11 cellular contexts compared by ENCODE assay signal in the genomic region with DNA sequence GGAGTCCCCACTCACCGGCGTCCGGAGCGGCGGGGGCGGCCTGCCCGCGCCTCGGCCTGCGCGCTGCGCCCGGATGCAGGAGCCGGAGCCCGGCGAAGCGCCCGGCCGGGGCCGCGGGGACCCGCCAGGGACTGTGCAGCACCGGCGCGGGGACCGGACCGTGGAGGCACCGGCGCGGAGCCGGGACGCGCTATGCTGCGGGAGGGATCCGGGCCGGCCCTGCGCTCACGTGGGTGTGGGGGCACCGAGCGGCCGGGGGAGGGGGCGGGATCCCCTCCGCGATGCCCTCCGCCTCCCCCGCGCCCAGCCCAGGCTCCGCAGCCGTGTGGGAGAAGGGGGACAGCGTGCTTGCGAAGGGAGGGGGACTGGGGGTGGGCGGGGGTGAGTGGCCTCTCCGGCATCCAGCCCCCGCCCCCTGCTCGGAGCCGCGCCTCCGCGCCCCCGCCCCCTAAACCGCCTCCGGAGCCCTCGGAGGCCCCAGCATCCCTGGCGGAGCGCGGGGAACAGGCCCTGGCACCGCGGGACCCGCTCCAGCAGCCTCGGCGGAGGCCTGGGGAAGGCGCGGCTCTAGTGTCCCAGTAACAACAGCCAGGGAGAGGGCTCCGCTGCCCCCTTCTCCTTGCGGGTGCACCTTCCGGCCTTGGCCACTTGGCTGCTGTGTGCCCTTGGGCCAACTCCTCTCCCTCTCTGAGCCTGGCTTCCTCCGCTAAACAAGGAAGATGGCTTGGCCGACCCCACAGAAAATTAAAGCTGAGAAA. TPM values are rescaled to one million over a fixed set of nuclear protein-coding genes. Genes with fewer than 3 reads are reported as not detected.
DNase-seq lines count a peak whose midpoint lies in the region; ATAC-seq and TF ChIP-seq lines count a peak whose summit lies in the region.
"Had no signal": no experiment of that assay in that cellular context is flagged by ENCODE, and none has a peak within 500 bp of the region (broad histone marks: within the 10 kb centered on the region; RNA-seq: fewer than 3 reads in every experiment).

A gene (minus strand): TSS at position 367 of the 758 bp plus-strand sequence. CDS start 6,954 bp downstream, outside the sequence.

- DNase-seq in breast epithelium (ENCODE audit: low spot score in 2 of 2) (no peak), MCF 10A (ENCODE audit: unreplicated experiment) (no peak), mammary epithelial cell (peak; percentile 21), type B pancreatic cell (ENCODE audit: extremely low spot score, unreplicated experiment) (peak; percentile 73), HUDEP-2 (lab: John Stamatoyannopoulos, UW; ENCODE audit: unreplicated experiment in 76 of 76) (no peak), NCI-H1092 (lab: John Stamatoyannopoulos, UW) (no peak)
- DNase-seq: NCI-H146 had no signal

- H3K4me3 ChIP-seq in breast epithelium (peak within 1 kb of the TSS in 2 of 3 donors; percentile 47 to 60), mammary epithelial cell (replicated peaks in 1 of 3; ENCODE audit: insufficient read depth in 1 of 3, low read depth in 2 of 3, low read length in 3 of 3) (peak within 1 kb of the TSS; percentile 57 to 80 (median 71)), mesodermal cell (ENCODE audit: extremely low read depth, insufficient read depth, low read length, poor library complexity, severe bottlenecking) (peak within 1 kb of the TSS; percentile 2)
- H3K4me3 ChIP-seq: thoracic aorta had no signal

- H4K20me1 ChIP-seq in mammary epithelial cell (ENCODE audit: insufficient read depth, low read length): no peaks in the 10 kb centered on the region

- CTCF ChIA-PET in MCF 10A (lab: Yijun Ruan, JAX): no interaction called here
- CTCF ChIA-PET in mammary epithelial cell (lab: Charles Lee; ENCODE audit: low non-redundant PET): no interaction called here

- in situ Hi-C loops in mammary epithelial cell (cut with MboI; ENCODE audit: low sequenced_read_pairs in 2 of 2): no loop called here

- H2AFZ ChIP-seq in mammary epithelial cell (ENCODE audit: low read depth, low read length): peak within 1 kb of the TSS; percentile 94

- H3K36me3 Mint-ChIP-seq in MCF 10A (ENCODE audit: insufficient read depth, unreplicated experiment) (no peaks in the 10 kb centered on the region), type B pancreatic cell (no peaks in the 10 kb centered on the region)

- 0% methylated on average over 1 of the region's 78 CpGs for WGBS in mammary epithelial cell (ENCODE audit: low coverage, missing lambda C conversion rate)
- 6 to 7% methylated on average over 36 to 37 of the region's 78 CpGs for WGBS in mesodermal cell (ENCODE audit: insufficient coverage in 2 of 2), 2 experiments

- intact Hi-C loops in breast epithelium (cut with DNase I; ENCODE audit: low total_unique reads): no loop called here
- intact Hi-C loops in MCF 10A (cut with micrococcal nuclease): no loop called here
- intact Hi-C loops in mammary epithelial cell (cut with micrococcal nuclease): no loop called here

- H3K27me3 ChIP-seq in breast epithelium (peaks cover 0 to 42% of the 10 kb centered on the region in 2 donors), mammary epithelial cell (ENCODE audit: insufficient read depth, low read length) (no peaks in the 10 kb centered on the region)

- dilution Hi-C loops in mammary epithelial cell (cut with HindIII; ENCODE audit: low sequenced_read_pairs): no loop called here

- H3K9me3 Mint-ChIP-seq in MCF 10A (ENCODE audit: unreplicated experiment) (no peaks in the 10 kb centered on the region), type B pancreatic cell (no peaks in the 10 kb centered on the region)

- no peak for ATAC-seq in GM18517 (IDR thresholded peaks at IDR 0.05; ENCODE audit: unreplicated experiment)

- BruUV-seq in MCF 10A (replicated peaks; lab: Mats Ljungman, UMichigan): no TSS peak
- BruUV-seq in mammary epithelial cell (replicated peaks; lab: Mats Ljungman, UMichigan): no TSS peak

- H3K27me3 Mint-ChIP-seq in MCF 10A (ENCODE audit: insufficient read depth, unreplicated experiment): peaks cover 18% of the 10 kb centered on the region
- peaks cover 51% of the 10 kb centered on the region for H3K27me3 Mint-ChIP-seq in type B pancreatic cell

- POLR2A ChIA-PET in MCF 10A (lab: Yijun Ruan, JAX): no interaction called here

- TF ChIP-seq POLR2A in breast epithelium (IDR thresholded peaks at IDR 0.05): no peak

- H3K36me3 ChIP-seq in breast epithelium (no peaks in the 10 kb centered on the region), mammary epithelial cell (ENCODE audit: insufficient read depth, low read length) (no peaks in the 10 kb centered on the region), mesodermal cell (ENCODE audit: control insufficient read depth, insufficient read depth, low read length) (no peaks in the 10 kb centered on the region)
- H3K36me3 ChIP-seq: thoracic aorta had no signal

- H3K27ac ChIP-seq in breast epithelium (no peak within 1 kb of the TSS), mammary epithelial cell (ENCODE audit: insufficient read depth, low read depth, low read length) (no peak within 1 kb of the TSS), mesodermal cell (ENCODE audit: low read depth, low read length, severe bottlenecking) (no peak within 1 kb of the TSS)
- H3K27ac ChIP-seq: thoracic aorta had no signal

- H3K9me3 ChIP-seq in breast epithelium (no peaks in the 10 kb centered on the region), mammary epithelial cell (replicated peaks; ENCODE audit: insufficient read depth, low read length) (no peaks in the 10 kb centered on the region), mesodermal cell (ENCODE audit: control insufficient read depth, low read length) (no peaks in the 10 kb centered on the region)
- H3K9me3 ChIP-seq: thoracic aorta had no signal

- H3K4me1 Mint-ChIP-seq in MCF 10A (ENCODE audit: insufficient read depth, unreplicated experiment): no peaks in the 10 kb centered on the region
- H3K4me1 Mint-ChIP-seq in type B pancreatic cell (ENCODE audit: unreplicated experiment): no peaks in the 10 kb centered on the region

- H3K27ac Mint-ChIP-seq in MCF 10A (ENCODE audit: low read depth, unreplicated experiment): no peak within 1 kb of the TSS
- no peak within 1 kb of the TSS for H3K27ac Mint-ChIP-seq in type B pancreatic cell

- TF ChIP-seq CTCF in breast epithelium (IDR thresholded peaks at IDR 0.05): no peak
- TF ChIP-seq CTCF in MCF 10A (IDR thresholded peaks at IDR 0.05; ENCODE audit: unreplicated experiment): no peak
- TF ChIP-seq CTCF in mammary epithelial cell (conservative IDR thresholded peaks at IDR 0.05 in 1 of 2, IDR thresholded peaks at IDR 0.05 in 1 of 2; ENCODE audit: extremely low read depth in 1 of 2, insufficient read depth in 1 of 2, low read depth in 1 of 2, low read length in 2 of 2): no peak
- TF ChIP-seq CTCF in type B pancreatic cell (conservative IDR thresholded peaks at IDR 0.05): peak; percentile 51

- no peaks in the 10 kb centered on the region for H3K4me1 ChIP-seq in breast epithelium
- H3K4me1 ChIP-seq in mammary epithelial cell (ENCODE audit: insufficient read depth, low read length): peaks cover 18% of the 10 kb centered on the region
- H3K4me1 ChIP-seq in mesodermal cell (ENCODE audit: control insufficient read depth, insufficient read depth, low read length, poor library complexity, severe bottlenecking): no peaks in the 10 kb centered on the region

- no peak within 1 kb of the TSS for H3K4me3 Mint-ChIP-seq in MCF 10A (ENCODE audit: unreplicated experiment)
- peak within 1 kb of the TSS; percentile 88 for H3K4me3 Mint-ChIP-seq in type B pancreatic cell

- H3K9ac ChIP-seq in mammary epithelial cell (ENCODE audit: insufficient read depth, low read length): peak within 1 kb of the TSS; percentile 37

- peak within 1 kb of the TSS; percentile 93 for H3K4me2 ChIP-seq in mammary epithelial cell (ENCODE audit: insufficient read depth, low read depth, low read length)

- peaks cover 38% of the 10 kb centered on the region for H3K79me2 ChIP-seq in mammary epithelial cell (ENCODE audit: insufficient read depth, low read length)

RNA-seq across cellular contexts. Expression of the gene that starts here (rescaled TPM):
- total RNA-seq in breast epithelium (not detected), MCF 10A (2022) (not detected in 2 replicates), mammary epithelial cell (10 to 100 TPM in 1 of 2 donors, 1 to 10 TPM in 1; 1.2 to 15.5 TPM), type B pancreatic cell (ENCODE audit: low replicate concordance) (6.4 and 15.2 TPM in 2 replicates)
- 96.9 TPM for polyA plus RNA-seq in mammary epithelial cell
- 81.4 TPM for polyA minus RNA-seq in mammary epithelial cell
- polyA plus RNA-seq in mesodermal cell (2013, experiment 1 of 2): 0.26 TPM
- polyA plus RNA-seq in mesodermal cell (2013, experiment 2 of 2): 0.15 TPM
- total RNA-seq: myocyte, thoracic aorta had no signal

Comparison
In these comparisons a context has a peak if more than half of its experiments do, and no peak if none do; other contexts are left out.
1. DNase-seq: peak in mammary epithelial cell (single experiment) and type B pancreatic cell (single experiment); none in breast epithelium (0 of 2), MCF 10A (single experiment), HUDEP-2 (0 of 76) and NCI-H1092 (single experiment).
2. H3K4me3 ChIP-seq: peak in every context shown above with its lines; median percentile 71 in mammary epithelial cell; 54 in breast epithelium; 2 in mesodermal cell.